ENCODE assay signal across 8 cellular contexts in genomic region chr16:1474471-1474795, GRCh38. TPM values are rescaled to one million over a fixed set of nuclear protein-coding genes. Genes with fewer than 3 reads are reported as not detected.
DNase-seq lines count a peak whose midpoint lies in the region; ATAC-seq and TF ChIP-seq lines count a peak whose summit lies in the region.

No MANE protein-coding gene starts in this region.

- H3K9me2 ChIP-seq in PC-9 (ENCODE audit: insufficient read depth) = no peaks in the 10 kb centered on the region

- H3K4me1 ChIP-seq in BLaER1 (peaks cover 58% of the 10 kb centered on the region), PC-9 (replicated peaks; ENCODE audit: insufficient read depth) (peaks cover 12% of the 10 kb centered on the region)

- H3K27ac ChIP-seq in BLaER1 (peak overlapping the region; percentile 99), PC-9 (no peak overlapping the region; the same call in 1 of the 2 replicates)

- no peaks in the 10 kb centered on the region for H3F3A ChIP-seq in PC-9 (ENCODE audit: insufficient read depth, low read depth)

- no peak for DNase-seq in PC-9
- DNase-seq in fibroblast of pulmonary artery (ENCODE audit: low read depth) = no peak
- peak; percentile 8 for DNase-seq in retina
- DNase-seq in OCI-M1 (lab: John Stamatoyannopoulos, UW) = no peak
- no peak for DNase-seq in NCI-H187 (lab: John Stamatoyannopoulos, UW)
- DNase-seq in EL = no peak

- CTCF ChIA-PET in PC-9 (lab: Charles Lee) = no interaction called here

- ATAC-seq in GM21515 (IDR thresholded peaks at IDR 0.05; ENCODE audit: unreplicated experiment) = peak; percentile 23

- H3K36me3 ChIP-seq in BLaER1 (no peaks in the 10 kb centered on the region), PC-9 (ENCODE audit: low read depth) (no peaks in the 10 kb centered on the region)

- no TSS peak for BruUV-seq in PC-9 (replicated peaks; lab: Mats Ljungman, UMichigan)

- TF ChIP-seq CTCF in PC-9 (conservative IDR thresholded peaks at IDR 0.05) (no peak), fibroblast of pulmonary artery (IDR thresholded peaks at IDR 0.05; ENCODE audit: low read length, missing control alignments) (no peak)

- intact Hi-C loops in PC-9 (cut with micrococcal nuclease; ENCODE audit: unreplicated experiment) = no loop called here

- H4K20me1 ChIP-seq in BLaER1 (0 out of 2 replicates have a peak, but pooled peaks cover 5% of the 10 kb centered on the region), PC-9 (ENCODE audit: insufficient read depth) (peaks cover 12% of the 10 kb centered on the region)

- H3K9ac ChIP-seq in BLaER1 = peak overlapping the region; percentile 98

- POLR2A ChIA-PET in PC-9 (lab: Charles Lee; ENCODE audit: unreplicated experiment) = no interaction called here

- no peaks in the 10 kb centered on the region for H3K9me3 ChIP-seq in BLaER1
- no peaks in the 10 kb centered on the region for H3K9me3 ChIP-seq in PC-9 (ENCODE audit: insufficient read depth, low read depth)

- H3K4me3 ChIP-seq in BLaER1 = peak overlapping the region; percentile 88
- H3K4me3 ChIP-seq in PC-9 = peak overlapping the region; percentile 99
- H3K4me3 ChIP-seq in fibroblast of pulmonary artery (replicated peaks; ENCODE audit: low read depth, low read length) = peak overlapping the region; percentile 81

- peaks cover 46% of the 10 kb centered on the region for H3K79me2 ChIP-seq in PC-9 (ENCODE audit: low read depth)

- peak overlapping the region; percentile 73 for H2AFZ ChIP-seq in PC-9

- peak overlapping the region; percentile 100 for H3K4me2 ChIP-seq in BLaER1
- peak overlapping the region; percentile 99 for H3K4me2 ChIP-seq in PC-9

- H3K27me3 ChIP-seq in BLaER1 = no peaks in the 10 kb centered on the region
- H3K27me3 ChIP-seq in PC-9 (ENCODE audit: insufficient read depth, low read depth) = no peaks in the 10 kb centered on the region

RNA-seq across cellular contexts. Expression of gene CLCN7, which starts 0.4 kb away (rescaled TPM):
- total RNA-seq in PC-9 (2021) = 110 and 111 TPM in 2 replicates

RNA-seq across cellular contexts. Expression of gene PTX4, which starts 14.3 kb away (rescaled TPM):
- total RNA-seq in PC-9 (2021) = 0.39 TPM in 1 of 2 replicates, not detected in the other

RNA-seq across cellular contexts. Expression of gene TELO2, which starts 18.7 kb away (rescaled TPM):
- 56.0 and 67.6 TPM in 2 replicates for total RNA-seq in PC-9 (2021)

RNA-seq across cellular contexts. Expression of gene CCDC154, which starts 30.1 kb away (rescaled TPM):
- total RNA-seq in PC-9 (2021) = 2.4 and 2.8 TPM in 2 replicates

RNA-seq across cellular contexts. Expression of gene PERCC1, which starts 43.6 kb away (rescaled TPM):
- total RNA-seq in PC-9 (2021) = not detected in 2 replicates
